In genomic region chr7:36389371-36390198, GRCh38 we compare ENCODE assay signal across 8 cellular contexts. TPM values are rescaled to one million over a fixed set of nuclear protein-coding genes. Genes with fewer than 3 reads are reported as not detected.
DNase-seq lines count a peak whose midpoint lies in the region; ATAC-seq and TF ChIP-seq lines count a peak whose summit lies in the region.

Gene ANLN, plus strand, starts transcription at chr7:36389862. Its CDS starts 165 bp downstream, at chr7:36390027.

- no peaks in the 10 kb centered on the region for H3K36me3 ChIP-seq in endodermal cell (ENCODE audit: control insufficient read depth, insufficient read depth, low read length)

- peaks cover 5% of the 10 kb centered on the region for H3K4me1 ChIP-seq in endodermal cell (ENCODE audit: control insufficient read depth, insufficient read depth, low read length)

- peak within 1 kb of the TSS; percentile 88 for H3K27ac ChIP-seq in endodermal cell (ENCODE audit: low read depth, low read length)

- no peaks in the 10 kb centered on the region for H3K27me3 Mint-ChIP-seq in activated CD8-positive, alpha-beta memory T cell treated with anti-CD3 and anti-CD28 coated beads, Interleukin-2, amount 10 ng/mL, durations not matched to agents 7 days and 5 days
- H3K27me3 Mint-ChIP-seq in endodermal cell (ENCODE audit: insufficient read depth), result no peaks in the 10 kb centered on the region

- peak within 1 kb of the TSS; percentile 95 for H3K27ac Mint-ChIP-seq in activated CD8-positive, alpha-beta memory T cell treated with anti-CD3 and anti-CD28 coated beads, Interleukin-2, amount 10 ng/mL, durations not matched to agents 7 days and 5 days
- H3K27ac Mint-ChIP-seq in endodermal cell, result peak within 1 kb of the TSS; percentile 99

- peak within 1 kb of the TSS; percentile 91 for H3K4me3 ChIP-seq in endodermal cell (ENCODE audit: low read length)

- H3K4me1 Mint-ChIP-seq in activated CD8-positive, alpha-beta memory T cell treated with anti-CD3 and anti-CD28 coated beads, Interleukin-2, amount 10 ng/mL, durations not matched to agents 7 days and 5 days, result peaks cover 34% of the 10 kb centered on the region
- peaks cover 24% of the 10 kb centered on the region for H3K4me1 Mint-ChIP-seq in endodermal cell

- peaks cover 37% of the 10 kb centered on the region for H3K36me3 Mint-ChIP-seq in activated CD8-positive, alpha-beta memory T cell treated with anti-CD3 and anti-CD28 coated beads, Interleukin-2, amount 10 ng/mL, durations not matched to agents 7 days and 5 days
- H3K36me3 Mint-ChIP-seq in endodermal cell (ENCODE audit: low read depth), result peaks cover 4% of the 10 kb centered on the region

- no peaks in the 10 kb centered on the region for H3K9me3 ChIP-seq in endodermal cell (ENCODE audit: control insufficient read depth, low read length)

- ATAC-seq in activated CD8-positive, alpha-beta memory T cell treated with anti-CD3 and anti-CD28 coated beads, Interleukin-2, amount 10 ng/mL, durations not matched to agents 7 days and 5 days, result peak; percentile 86

- H3K27me3 ChIP-seq in endodermal cell (ENCODE audit: control insufficient read depth, insufficient read depth, low read length, poor library complexity, severe bottlenecking), result no peaks in the 10 kb centered on the region

- peak within 1 kb of the TSS; percentile 87 for H3K9ac ChIP-seq in endodermal cell (ENCODE audit: extremely low read depth, low read length, poor library complexity, severe bottlenecking)

- CTCF ChIA-PET in activated CD8-positive, alpha-beta memory T cell treated with anti-CD3 and anti-CD28 coated beads, Interleukin-2, amount 10 ng/mL, durations not matched to agents 7 days and 5 days (lab: Charles Lee), result interaction anchor here (0.6 to 7.3 kb wide), 3 partner anchors 9 to 36 kb away, joined by 3 to 52 read pairs (median 4); a partner anchor contains a TSS

- DNase-seq in COR-L47 (lab: John Stamatoyannopoulos, UW) (peak; percentile 89), GM20000 (ENCODE audit: low spot score) (peak; percentile 98), HT-29 (ENCODE audit: low spot score) (peak; percentile 98), NOMO-1 treated with dmso at 0.1 percent for 144 hours (lab: John Stamatoyannopoulos, UW; ENCODE audit: unreplicated experiment) (peak; percentile 83), endodermal cell (peak; percentile 97), mesenteric fat pad (ENCODE audit: low spot score) (peak; percentile 96)
- DNase-seq in activated CD8-positive, alpha-beta memory T cell treated with anti-CD3 and anti-CD28 coated beads, Interleukin-2, amount 10 ng/mL, durations not matched to agents 7 days and 5 days, result peak; percentile 89
- peak; percentile 76 for DNase-seq in stimulated activated CD8-positive, alpha-beta memory T cell treated with anti-CD3 and anti-CD28 coated beads, Interleukin-12 subunit alpha, Interleukin-12 subunit beta, amount 100 ng/mL, for 4 hours (ENCODE audit: low read depth)

- H3K4me3 Mint-ChIP-seq in activated CD8-positive, alpha-beta memory T cell treated with anti-CD3 and anti-CD28 coated beads, Interleukin-2, amount 10 ng/mL, durations not matched to agents 7 days and 5 days, result peak within 1 kb of the TSS; percentile 98
- H3K4me3 Mint-ChIP-seq in endodermal cell, result peak within 1 kb of the TSS; percentile 87

- TF ChIP-seq CTCF in GM20000 (IDR thresholded peaks at IDR 0.05; ENCODE audit: extremely low read depth, missing control alignments), result no peak
- no peak for TF ChIP-seq CTCF in endodermal cell (conservative IDR thresholded peaks at IDR 0.05)

- peaks cover 10% of the 10 kb centered on the region for H3K9me3 Mint-ChIP-seq in activated CD8-positive, alpha-beta memory T cell treated with anti-CD3 and anti-CD28 coated beads, Interleukin-2, amount 10 ng/mL, durations not matched to agents 7 days and 5 days (ENCODE audit: low read depth)
- no peaks in the 10 kb centered on the region for H3K9me3 Mint-ChIP-seq in endodermal cell

- WGBS in endodermal cell (ENCODE audit: insufficient coverage in 1 of 2, insufficient read length in 1 of 2), 2 experiments, result 4 to 6% methylated on average over 22 to 68 of the region's 68 CpGs

RNA-seq across cellular contexts. Expression of gene ANLN, which starts in this region (rescaled TPM):
- total RNA-seq in HT-29 (2014; rRNA removed; shearing (Covaris generic)), result 46.3 and 50.2 TPM in 2 replicates
- 10 to 100 TPM; 75.2 to 98.8 TPM for total RNA-seq in activated CD8-positive, alpha-beta memory T cell treated with anti-CD3 and anti-CD28 coated beads, Interleukin-2, amount 10 ng/mL, durations not matched to agents 7 days and 5 days
- 100 to 1,000 TPM in 1 of 2 donors, 10 to 100 TPM in 1; 78.6 to 138 TPM for total RNA-seq in endodermal cell
- polyA plus RNA-seq in endodermal cell (2013, experiment 1 of 2), result 70.6 TPM
- 77.8 TPM for polyA plus RNA-seq in endodermal cell (2013, experiment 2 of 2)
- 0.55 TPM for total RNA-seq in mesenteric fat pad

Comparison
In these comparisons a context has a peak if more than half of its experiments do, and no peak if none do; other contexts are left out.
1. Peak in every context shown above with its lines: DNase-seq, ATAC-seq, H3K4me3 ChIP-seq and H3K27ac ChIP-seq.
2. RNA of gene ANLN (total RNA-seq): 78.6 to 138 TPM in endodermal cell, 75.2 to 98.8 TPM in activated CD8-positive, alpha-beta memory T cell treated with anti-CD3 and anti-CD28 coated beads, Interleukin-2, amount 10 ng/mL, durations not matched to agents 7 days and 5 days and 46.3 to 50.2 TPM in HT-29; 0.55 TPM in mesenteric fat pad (single experiment); every median in the first group is over 10 times any median in the second.
3. Peak in DNase-seq in mesenteric fat pad; RNA of the gene not detected or under 1 TPM.